In genomic region chr5:145969714-145970092, GRCh38 we compare ENCODE assay signal across 27 cellular contexts. TPM values are rescaled to one million over a fixed set of nuclear protein-coding genes. Genes with fewer than 3 reads are reported as not detected.
"Had no signal": no experiment of that assay in that cellular context is flagged by ENCODE, and none has a peak within 500 bp of the region (broad histone marks: within the 10 kb centered on the region; RNA-seq: fewer than 3 reads in every experiment).

No MANE protein-coding gene starts in this region.

- H3K9me3 ChIP-seq: esophagus squamous epithelium, gastrocnemius medialis, left lung, lower lobe of right lung had no signal

- FAIRE-seq: colon, endometrium, kidney had no signal

- H3K27me3 ChIP-seq: esophagus squamous epithelium, gastrocnemius medialis, heart right ventricle, left lung had no signal

- ATAC-seq: effector memory CD8-positive, alpha-beta T cell; esophagus mucosa; gastrocnemius medialis; heart right ventricle; left ventricle myocardium superior had no signal

- H3K4me1 ChIP-seq: esophagus squamous epithelium, left lung, lower lobe of right lung had no signal

- H3K4me3 ChIP-seq: esophagus squamous epithelium, gastrocnemius medialis, heart right ventricle, left lung, lower lobe of right lung, mucosa of descending colon had no signal

- H3K27ac ChIP-seq: esophagus squamous epithelium, gastrocnemius medialis, heart right ventricle, left lung, lower lobe of right lung had no signal

- DNase-seq: cortex of kidney; effector CD8-positive, alpha-beta T cell; effector memory CD8-positive, alpha-beta T cell; endodermal cell; erythroblast; esophagus squamous epithelium; foreskin fibroblast; foreskin melanocyte; gastrocnemius medialis; glutamatergic neuron; head of caudate nucleus; heart right ventricle; hippocampal formation; islet precursor cell; kidney; kidney glomerular epithelial cell; left colon; left lung; left ventricle myocardium superior; lower lobe of right lung; mesenchymal stem cell; mucosa of descending colon had no signal

- H3K36me3 ChIP-seq: gastrocnemius medialis, heart right ventricle, left lung, lower lobe of right lung had no signal

RNA-seq across cellular contexts. Expression of gene SH3RF2, which starts 33.3 kb away (rescaled TPM):
- total RNA-seq: dermis microvascular lymphatic vessel endothelial cell, lung microvascular endothelial cell had no signal
